Comparison of ENCODE assay signal across 10 cellular contexts in the genomic region with DNA sequence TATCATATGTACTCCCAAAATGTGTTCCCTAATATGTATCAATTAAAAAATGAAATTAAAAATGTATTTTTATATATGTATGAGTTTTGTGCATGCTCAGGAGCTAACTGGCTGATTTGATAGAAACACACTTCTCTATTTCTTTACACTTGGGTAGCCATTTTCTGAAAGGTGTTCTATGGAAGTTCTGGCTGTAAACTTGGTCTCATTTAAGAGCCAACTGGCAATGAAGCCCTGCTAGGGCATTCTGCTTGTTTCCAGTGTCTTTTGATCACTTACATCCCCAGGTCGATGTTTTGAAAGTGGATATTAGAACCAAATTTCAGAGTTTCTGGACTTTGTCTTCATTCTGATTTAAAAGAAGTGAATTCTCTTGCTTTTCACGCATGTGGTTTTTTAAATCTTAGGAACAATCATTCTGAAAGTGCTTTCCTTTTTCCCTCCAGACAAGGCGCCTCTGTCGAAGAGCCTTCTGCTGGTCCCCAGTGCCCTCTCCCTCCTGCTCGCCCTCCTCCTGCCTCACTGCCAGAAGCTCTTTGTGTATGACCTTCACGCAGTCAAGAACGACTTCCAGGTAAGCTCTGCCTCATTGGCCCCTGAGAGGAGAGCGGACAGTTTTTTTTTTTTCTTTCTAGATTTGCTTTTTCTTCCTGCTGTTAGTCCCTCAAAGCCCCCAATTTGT. TPM values are rescaled to one million over a fixed set of nuclear protein-coding genes. Genes with fewer than 3 reads are reported as not detected.
DNase-seq lines count a peak whose midpoint lies in the region; ATAC-seq and TF ChIP-seq lines count a peak whose summit lies in the region.
"Had no signal": no experiment of that assay in that cellular context is flagged by ENCODE, and none has a peak within 500 bp of the region (broad histone marks: within the 10 kb centered on the region; RNA-seq: fewer than 3 reads in every experiment).

No MANE protein-coding gene starts in this region.

- no peaks in the 10 kb centered on the region for H3K4me1 ChIP-seq in aorta (ENCODE audit: control insufficient read depth in 1 of 2, insufficient read depth in 2 of 2, low read length in 2 of 2)

- H3K36me3 ChIP-seq in aorta (ENCODE audit: control insufficient read depth in 1 of 2, insufficient read depth in 2 of 2, low read length in 1 of 2) = peaks cover 0 to 2% of the 10 kb centered on the region in 2 donors

- H3K4me3 ChIP-seq in aorta (ENCODE audit: low read length in 2 of 2) = no peak overlapping the region
- H3K4me3 ChIP-seq in lower leg skin (ENCODE audit: low read depth, poor library complexity, severe bottlenecking) = no peak overlapping the region
- H3K4me3 ChIP-seq: coronary artery had no signal

- H3K4me1 Mint-ChIP-seq in T-helper 17 cell (peaks cover 50% of the 10 kb centered on the region), naive B cell (peaks cover 37 to 73% (median 60%) of the 10 kb centered on the region in 3 donors)

- H3K36me3 Mint-ChIP-seq in T-helper 17 cell (ENCODE audit: low read depth) = peaks cover 10% of the 10 kb centered on the region
- H3K36me3 Mint-ChIP-seq in naive B cell = peaks cover 12 to 26% of the 10 kb centered on the region in 2 donors

- TF ChIP-seq POLR2A in lower leg skin (IDR thresholded peaks at IDR 0.05) = no peak

- peaks cover 0 to 4% (median 0%) of the 10 kb centered on the region in 7 donors for H3K9me3 Mint-ChIP-seq in naive B cell

- H3K27ac Mint-ChIP-seq in T-helper 17 cell (peak overlapping the region; percentile 96), naive B cell (peak overlapping the region; percentile 53 to 99 (median 88))

- no peak overlapping the region for H3K27ac ChIP-seq in aorta (ENCODE audit: low read depth in 1 of 2, low read length in 2 of 2)
- H3K27ac ChIP-seq: coronary artery had no signal

- H3K9me3 ChIP-seq in T-helper 17 cell (ENCODE audit: control insufficient read depth, low read length, poor library complexity, severe bottlenecking) = no peaks in the 10 kb centered on the region
- H3K9me3 ChIP-seq in aorta (ENCODE audit: control insufficient read depth, low read length) = no peaks in the 10 kb centered on the region

- TF ChIP-seq CTCF in lower leg skin (IDR thresholded peaks at IDR 0.05) = no peak

- DNase-seq in T-helper 17 cell (peak in 1 of 3 donors; percentile 26), naive B cell (no peak), GDM1 (lab: John Stamatoyannopoulos, UW) (no peak), aorta (no peak), lower leg skin (ENCODE audit: low spot score in 2 of 2) (no peak), SIG-M5 treated with dmso at 0.1 percent for 504 hours (lab: John Stamatoyannopoulos, UW; ENCODE audit: unreplicated experiment) (no peak)

- 85 to 86% methylated on average over 8 of the region's 8 CpGs for WGBS in aorta, 2 donors
- 78 to 85% methylated on average over 8 of the region's 8 CpGs for WGBS in lower leg skin, 2 donors

- H3K4me3 Mint-ChIP-seq in T-helper 17 cell = peak overlapping the region; percentile 92
- H3K4me3 Mint-ChIP-seq in naive B cell = peak overlapping the region in 7 of 8 donors; percentile 55 to 83 (median 76)

- no peaks in the 10 kb centered on the region for H3K27me3 ChIP-seq in aorta (ENCODE audit: control insufficient read depth in 1 of 2, insufficient read depth in 2 of 2, low read length in 1 of 2)

- intact Hi-C loops in aorta (cut with DNase I) = no loop called here
- intact Hi-C loops in lower leg skin (cut with DNase I; ENCODE audit: low total_unique reads) = no loop called here

- ATAC-seq in GM18508 (IDR thresholded peaks at IDR 0.05; ENCODE audit: insufficient read depth, unreplicated experiment) (peak; percentile 62), GM21723 (IDR thresholded peaks at IDR 0.05; ENCODE audit: unreplicated experiment) (peak; percentile 84), T-helper 17 cell (peak; percentile 90), naive B cell (ENCODE audit: low read depth in 2 of 2) (peak; percentile 37 to 46), aorta (ENCODE audit: low FRiP score) (no peak)

- H3K27me3 Mint-ChIP-seq in T-helper 17 cell = no peaks in the 10 kb centered on the region
- H3K27me3 Mint-ChIP-seq in naive B cell = no peaks in the 10 kb centered on the region

RNA-seq across cellular contexts. Expression of gene GPR18, which starts 20.1 kb away (rescaled TPM):
- total RNA-seq in T-helper 17 cell (10 to 100 TPM; 10.1 to 13.6 TPM), aorta (under 1 TPM; 0.24 to 0.55 TPM), lower leg skin (not detected)
- polyA plus RNA-seq in naive B cell (ENCODE audit: low read depth in 6 of 6) (100 to 1,000 TPM in 5 of 6 donors, 10 to 100 TPM in 1; 70.6 to 229 (median 135) TPM), aorta (1 to 10 TPM in 1 of 2 donors, not detected in 1; 1.5 TPM)
- total RNA-seq: kidney epithelial cell had no signal

RNA-seq across cellular contexts. Expression of gene UBAC2, which starts 37.5 kb away (rescaled TPM):
- 10 to 100 TPM; 74.2 to 75.3 TPM for total RNA-seq in T-helper 17 cell
- polyA plus RNA-seq in naive B cell (ENCODE audit: low read depth in 6 of 6) = 100 to 1,000 TPM; 107 to 132 (median 115) TPM
- total RNA-seq in aorta = 10 to 100 TPM; 44.4 to 52.0 TPM
- polyA plus RNA-seq in aorta = 10 to 100 TPM; 45.0 to 54.2 TPM
- 100 to 1,000 TPM in 2 of 4 donors, 10 to 100 TPM in 2; 94.8 to 125 (median 106) TPM for total RNA-seq in lower leg skin

Comparison
In these comparisons a context has a peak if more than half of its experiments do, and no peak if none do; other contexts are left out.
1. RNA of gene GPR18, which starts 20.1 kb away (total RNA-seq): 10.1 to 13.6 TPM in T-helper 17 cell; 0.24 to 0.55 TPM in aorta and not detected in lower leg skin; every median in the first group is over 4 times any median in the second.